ENCODE assay signal across 1 cellular context in genomic region chr19:14405380-14405757, GRCh38.
TF ChIP-seq lines count a peak whose summit lies in the region.

No MANE protein-coding gene starts in this region.

TF ChIP-seq in H1, 55 proteins besides CTCF, POLR2A, EP300 and RAD21:
- TF ChIP-seq BRCA1 (IDR thresholded peaks at IDR 0.05; ENCODE audit: low read depth, low read length) (no peak), CHD7 (IDR thresholded peaks at IDR 0.05; ENCODE audit: insufficient replicate concordance, low read length) (no peak), TBP (IDR thresholded peaks at IDR 0.05; ENCODE audit: low read depth, low read length) (no peak), CREB1 (IDR thresholded peaks at IDR 0.05) (no peak), RXRA (IDR thresholded peaks at IDR 0.05; ENCODE audit: insufficient read depth, low read depth, low read length) (no peak), E2F6 (IDR thresholded peaks at IDR 0.05) (no peak), NANOG (IDR thresholded peaks at IDR 0.05; ENCODE audit: insufficient read depth, low read depth, low read length, poor library complexity, severe bottlenecking) (no peak), SP4 (IDR thresholded peaks at IDR 0.05; ENCODE audit: low read length) (no peak), EZH2 (IDR thresholded peaks at IDR 0.05; ENCODE audit: low read depth, low read length, severe bottlenecking) (no peak), CHD1 (IDR thresholded peaks at IDR 0.05; ENCODE audit: low read depth, low read length) (no peak), SIX5 (IDR thresholded peaks at IDR 0.05; ENCODE audit: low read depth, low read length) (no peak), TEAD4 (IDR thresholded peaks at IDR 0.05; ENCODE audit: low read depth, low read length) (no peak), ATF3 (IDR thresholded peaks at IDR 0.05; ENCODE audit: insufficient read depth, low read depth, low read length) (no peak), TCF12 (IDR thresholded peaks at IDR 0.05; ENCODE audit: low read depth, low read length) (no peak)
